14 cellular contexts compared by ENCODE assay signal in genomic region chr13:52156724-52157251, GRCh38. TPM values are rescaled to one million over a fixed set of nuclear protein-coding genes. Genes with fewer than 3 reads are reported as not detected.
DNase-seq lines count a peak whose midpoint lies in the region; ATAC-seq and TF ChIP-seq lines count a peak whose summit lies in the region.
"Had no signal": no experiment of that assay in that cellular context is flagged by ENCODE, and none has a peak within 500 bp of the region (broad histone marks: within the 10 kb centered on the region; RNA-seq: fewer than 3 reads in every experiment).

No MANE protein-coding gene starts in this region.

- no peaks in the 10 kb centered on the region for H3K27me3 ChIP-seq in CD4-positive, alpha-beta memory T cell (ENCODE audit: insufficient read depth, low read length)
- H3K27me3 ChIP-seq in vagina = no peaks in the 10 kb centered on the region

- no peak for TF ChIP-seq POLR2A in vagina (IDR thresholded peaks at IDR 0.05)

- CTCF ChIA-PET in CD4-positive, alpha-beta memory T cell (lab: Charles Lee; ENCODE audit: partially characterized antibody) = interaction anchor here (1.0 to 2.4 kb wide), 5 partner anchors 10 to 294 kb away, joined by 3 to 8 read pairs (median 4); partner anchors contain the start of gene NEK5

- no peak for TF ChIP-seq CTCF in vagina (IDR thresholded peaks at IDR 0.05)

- intact Hi-C loops in CD4-positive, alpha-beta memory T cell (cut with micrococcal nuclease) = no loop called here
- intact Hi-C loops in dendritic cell treated with granulocyte-macrophage colony-stimulating factor and Interleukin-4, amounts not matched to agents 40 ng/mL and 50 ng/mL, for 4 days (cut with micrococcal nuclease) = no loop called here
- intact Hi-C loops in vagina (cut with DNase I) = no loop called here

- H3K36me3 Mint-ChIP-seq in CD4-positive, alpha-beta memory T cell = peaks cover 0 to 9% of the 10 kb centered on the region in 2 donors
- H3K36me3 Mint-ChIP-seq in dendritic cell treated with granulocyte-macrophage colony-stimulating factor and Interleukin-4, amounts not matched to agents 40 ng/mL and 50 ng/mL, for 4 days (ENCODE audit: low read depth) = peaks cover 29% of the 10 kb centered on the region
- H3K36me3 Mint-ChIP-seq in natural killer cell treated with Interleukin-12 subunit alpha and Interleukin-12 subunit beta and Interleukin-15 and Interleukin-18, amount 100 ng/mL, for 72 hours = no peaks in the 10 kb centered on the region

- no peaks in the 10 kb centered on the region for H3K9me3 Mint-ChIP-seq in CD4-positive, alpha-beta memory T cell
- no peaks in the 10 kb centered on the region for H3K9me3 Mint-ChIP-seq in dendritic cell treated with granulocyte-macrophage colony-stimulating factor and Interleukin-4, amounts not matched to agents 40 ng/mL and 50 ng/mL, for 4 days
- H3K9me3 Mint-ChIP-seq in natural killer cell treated with Interleukin-12 subunit alpha and Interleukin-12 subunit beta and Interleukin-15 and Interleukin-18, amount 100 ng/mL, for 72 hours = no peaks in the 10 kb centered on the region

- peak overlapping the region in 4 of 7 donors; percentile 1 to 45 (median 25) for H3K27ac Mint-ChIP-seq in CD4-positive, alpha-beta memory T cell
- H3K27ac Mint-ChIP-seq in dendritic cell treated with granulocyte-macrophage colony-stimulating factor and Interleukin-4, amounts not matched to agents 40 ng/mL and 50 ng/mL, for 4 days = peak overlapping the region; percentile 99
- peak overlapping the region in 1 of 2 donors; percentile 1 for H3K27ac Mint-ChIP-seq in natural killer cell treated with Interleukin-12 subunit alpha and Interleukin-12 subunit beta and Interleukin-15 and Interleukin-18, amount 100 ng/mL, for 72 hours

- no peaks in the 10 kb centered on the region for H3K27me3 Mint-ChIP-seq in CD4-positive, alpha-beta memory T cell
- no peaks in the 10 kb centered on the region for H3K27me3 Mint-ChIP-seq in dendritic cell treated with granulocyte-macrophage colony-stimulating factor and Interleukin-4, amounts not matched to agents 40 ng/mL and 50 ng/mL, for 4 days
- peaks cover 0 to 3% of the 10 kb centered on the region in 2 donors for H3K27me3 Mint-ChIP-seq in natural killer cell treated with Interleukin-12 subunit alpha and Interleukin-12 subunit beta and Interleukin-15 and Interleukin-18, amount 100 ng/mL, for 72 hours

- DNase-seq in CD4-positive, alpha-beta memory T cell = no peak
- DNase-seq in M059J (ENCODE audit: low read depth) = peak; percentile 3
- DNase-seq in natural killer cell treated with Interleukin-12 subunit alpha and Interleukin-12 subunit beta and Interleukin-15 and Interleukin-18, amount 100 ng/mL, for 72 hours (ENCODE audit: low spot score) = no peak
- DNase-seq in vagina (ENCODE audit: extremely low spot score in 2 of 2) = no peak
- DNase-seq: activated CD8-positive, alpha-beta memory T cell treated with anti-CD3 and anti-CD28 coated beads, Interleukin-2, amount 50 U/mL, for 48 hours; amniotic stem cell; kidney; NCI-H1105; stimulated activated CD4-positive, alpha-beta T cell treated with anti-CD3 and anti-CD28 coated beads, Interleukin-2, amount 100 ng/mL, for 48 hours had no signal

- H3K27ac ChIP-seq in CD4-positive, alpha-beta memory T cell (ENCODE audit: low read depth, low read length) = no peak overlapping the region
- H3K27ac ChIP-seq in vagina = no peak overlapping the region
- H3K27ac ChIP-seq: C4-2B had no signal

- H3K4me1 ChIP-seq in CD4-positive, alpha-beta memory T cell (ENCODE audit: insufficient read depth, low read length) = peaks cover 15% of the 10 kb centered on the region
- peaks cover 16% of the 10 kb centered on the region for H3K4me1 ChIP-seq in vagina

- no peak overlapping the region for H3K4me3 ChIP-seq in CD4-positive, alpha-beta memory T cell (ENCODE audit: low read length in 2 of 2)
- H3K4me3 ChIP-seq in vagina = no peak overlapping the region

- H3K4me3 Mint-ChIP-seq in CD4-positive, alpha-beta memory T cell = peak overlapping the region in 5 of 8 donors; percentile 14 to 46 (median 21)
- no peak overlapping the region for H3K4me3 Mint-ChIP-seq in dendritic cell treated with granulocyte-macrophage colony-stimulating factor and Interleukin-4, amounts not matched to agents 40 ng/mL and 50 ng/mL, for 4 days
- H3K4me3 Mint-ChIP-seq in natural killer cell treated with Interleukin-12 subunit alpha and Interleukin-12 subunit beta and Interleukin-15 and Interleukin-18, amount 100 ng/mL, for 72 hours = peak overlapping the region; percentile 46

- H3K4me1 Mint-ChIP-seq in CD4-positive, alpha-beta memory T cell = peaks cover 23 to 41% (median 31%) of the 10 kb centered on the region in 4 donors
- peaks cover 49% of the 10 kb centered on the region for H3K4me1 Mint-ChIP-seq in dendritic cell treated with granulocyte-macrophage colony-stimulating factor and Interleukin-4, amounts not matched to agents 40 ng/mL and 50 ng/mL, for 4 days (ENCODE audit: low read depth)
- H3K4me1 Mint-ChIP-seq in natural killer cell treated with Interleukin-12 subunit alpha and Interleukin-12 subunit beta and Interleukin-15 and Interleukin-18, amount 100 ng/mL, for 72 hours (ENCODE audit: low read depth in 2 of 2) = peaks cover 24 to 25% of the 10 kb centered on the region in 2 donors

- no peaks in the 10 kb centered on the region for H3K9me3 ChIP-seq in CD4-positive, alpha-beta memory T cell (ENCODE audit: control insufficient read depth in 1 of 2, low read length in 2 of 2)
- H3K9me3 ChIP-seq in vagina = no peaks in the 10 kb centered on the region

- POLR2A ChIA-PET in CD4-positive, alpha-beta memory T cell (lab: Charles Lee; ENCODE audit: partially characterized antibody) = interaction anchor here (0.7 to 1.3 kb wide), 2 partner anchors 17 to 28 kb away, joined by 3 read pairs; partner anchors contain the start of gene NEK5

- no peak for ATAC-seq in natural killer cell treated with Interleukin-12 subunit alpha and Interleukin-12 subunit beta and Interleukin-15 and Interleukin-18, amount 100 ng/mL, for 72 hours
- ATAC-seq in GM21367 (IDR thresholded peaks at IDR 0.05; ENCODE audit: unreplicated experiment) (no peak), HG03571 (IDR thresholded peaks at IDR 0.05; ENCODE audit: unreplicated experiment) (no peak), GM21717 (IDR thresholded peaks at IDR 0.05; ENCODE audit: unreplicated experiment) (no peak)

- H3K36me3 ChIP-seq in CD4-positive, alpha-beta memory T cell (ENCODE audit: insufficient read depth, low read length) = no peaks in the 10 kb centered on the region
- H3K36me3 ChIP-seq in vagina = no peaks in the 10 kb centered on the region

RNA-seq across cellular contexts. Expression of gene NEK3, which starts 2.6 kb away (rescaled TPM):
- 1 to 10 TPM; 6.4 to 8.2 TPM for total RNA-seq in CD4-positive, alpha-beta memory T cell
- polyA plus RNA-seq in CD4-positive, alpha-beta memory T cell = 1 to 10 TPM; 3.4 to 7.3 TPM
- 2.2 and 4.2 TPM in 2 replicates for total RNA-seq in M059J (2014; rRNA removed; shearing (Covaris generic))
- 1 to 10 TPM; 3.4 to 3.7 TPM for total RNA-seq in natural killer cell treated with Interleukin-12 subunit alpha and Interleukin-12 subunit beta and Interleukin-15 and Interleukin-18, amount 100 ng/mL, for 72 hours
- 16.5 TPM for total RNA-seq in vagina

RNA-seq across cellular contexts. Expression of gene NEK5, which starts 27.9 kb away (rescaled TPM):
- total RNA-seq in CD4-positive, alpha-beta memory T cell = not detected
- polyA plus RNA-seq in CD4-positive, alpha-beta memory T cell = under 1 TPM in 1 of 2 donors, not detected in 1; 0.06 TPM
- not detected in 2 replicates for total RNA-seq in M059J (2014; rRNA removed; shearing (Covaris generic))
- not detected for total RNA-seq in natural killer cell treated with Interleukin-12 subunit alpha and Interleukin-12 subunit beta and Interleukin-15 and Interleukin-18, amount 100 ng/mL, for 72 hours
- total RNA-seq in vagina = 0.98 TPM
